ENCODE assay signal across 8 cellular contexts in the genomic region with DNA sequence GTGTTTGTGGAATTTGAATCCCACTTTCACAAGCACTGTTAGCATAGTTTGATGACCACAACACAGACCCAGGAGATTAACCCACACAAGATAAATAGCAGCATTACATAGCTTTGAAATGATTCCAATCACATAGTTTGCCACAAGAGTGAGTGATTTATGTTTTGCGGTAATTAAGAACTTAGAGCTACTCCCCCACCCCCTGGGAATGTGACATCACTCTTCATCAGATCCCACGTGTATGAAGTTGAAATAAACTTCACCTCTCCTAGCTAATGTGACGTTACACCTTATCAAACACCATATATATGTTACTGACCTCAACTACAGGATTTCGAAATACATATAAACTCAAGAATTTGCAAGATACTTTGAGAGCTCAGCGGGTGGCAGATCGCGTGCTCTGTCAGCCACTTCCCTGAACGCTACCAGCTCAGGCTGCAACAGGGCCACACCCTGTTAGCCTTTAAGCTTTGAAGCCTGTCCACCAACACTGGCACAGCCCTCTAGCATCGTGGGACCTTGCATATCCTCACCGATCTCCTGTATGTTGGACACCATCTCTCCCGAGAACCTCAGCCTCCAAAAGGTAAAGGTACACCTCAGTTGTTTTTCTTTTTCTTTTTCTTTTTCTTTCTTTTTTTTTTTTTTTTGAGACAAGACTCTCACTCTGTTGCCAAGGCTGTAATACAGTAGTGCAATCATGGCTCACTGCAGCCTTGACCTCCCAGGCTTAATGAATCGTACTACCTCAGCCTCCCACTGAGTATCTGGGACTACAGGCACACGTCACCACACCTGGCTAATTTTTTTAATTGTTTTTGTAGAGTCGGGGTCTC. TPM values are rescaled to one million over a fixed set of nuclear protein-coding genes. Genes with fewer than 3 reads are reported as not detected.
DNase-seq lines count a peak whose midpoint lies in the region; ATAC-seq, FAIRE-seq and TF ChIP-seq lines count a peak whose summit lies in the region.

No MANE protein-coding gene starts in this region.

- H3K9me2 ChIP-seq in OCI-LY7 (ENCODE audit: insufficient read depth, low read length): no peaks in the 10 kb centered on the region

- H3K9me3 ChIP-seq in OCI-LY7 (ENCODE audit: low read length) (no peaks in the 10 kb centered on the region), H1 (ENCODE audit: insufficient read depth in 2 of 2, low read depth in 1 of 2, low read length in 1 of 2) (no peaks in the 10 kb centered on the region)

- H3K14ac ChIP-seq in H1 (ENCODE audit: insufficient read length): no peak overlapping the region

- H4K5ac ChIP-seq in H1 (ENCODE audit: insufficient read length, low read depth, low read length): peak overlapping the region; percentile 6

- no peak overlapping the region for H3K4ac ChIP-seq in H1 (replicated peaks; ENCODE audit: insufficient read length, low read depth, low read length)

- TF ChIP-seq POLR2A in H1 (IDR thresholded peaks at IDR 0.05; ENCODE audit: control extremely low read depth in 1 of 2, low read depth in 2 of 2, low read length in 2 of 2): no peak

- H2AK5ac ChIP-seq in H1 (ENCODE audit: low read depth, low read length): no peak overlapping the region

- H2BK15ac ChIP-seq in H1 (ENCODE audit: low read length): no peak overlapping the region

- H3K27me3 ChIP-seq in H1 (replicated peaks in 1 of 4; ENCODE audit: control insufficient read depth in 3 of 4, extremely low read depth in 1 of 4, insufficient read depth in 3 of 4, low read length in 3 of 4): no peaks in the 10 kb centered on the region

- CTCF ChIA-PET in OCI-LY7 (lab: Charles Lee; ENCODE audit: unreplicated experiment) (no interaction called here), H1 (lab: Charles Lee; ENCODE audit: partially characterized antibody) (interaction anchor here (0.6 to 1.6 kb wide), 2 partner anchors 45 to 236 kb away, joined by 3 to 4 read pairs; no protein-coding TSS in a partner anchor)

- peaks cover 23% of the 10 kb centered on the region for H3K79me2 ChIP-seq in OCI-LY7 (ENCODE audit: insufficient read depth, low read depth, low read length)
- peaks cover 5 to 26% of the 10 kb centered on the region in 2 experiments for H3K79me2 ChIP-seq in H1 (ENCODE audit: control insufficient read depth in 1 of 2, insufficient read depth in 2 of 2, low read length in 2 of 2)

- peaks cover 15% of the 10 kb centered on the region for H3K27me3 Mint-ChIP-seq in activated T-cell treated with anti-CD3 and anti-CD28 coated beads, Interleukin-2, amount 50 U/mL, for 24 hours

- no peak overlapping the region for H2BK120ac ChIP-seq in H1 (replicated peaks; ENCODE audit: low read depth, low read length)

- no peak overlapping the region for H4K91ac ChIP-seq in H1 (replicated peaks; ENCODE audit: insufficient read length, low read length)

- no peak for TF ChIP-seq RAD21 in H1 (IDR thresholded peaks at IDR 0.05 in 1 of 2, conservative IDR thresholded peaks at IDR 0.05 in 1 of 2; ENCODE audit: low read depth in 2 of 2, low read length in 2 of 2)

- peaks cover 12% of the 10 kb centered on the region for H3K36me3 Mint-ChIP-seq in activated T-cell treated with anti-CD3 and anti-CD28 coated beads, Interleukin-2, amount 50 U/mL, for 24 hours (ENCODE audit: low read depth)

- H3K56ac ChIP-seq in H1 (replicated peaks; ENCODE audit: insufficient read length, low read depth, low read length): no peak overlapping the region

- no peak overlapping the region for H2BK20ac ChIP-seq in H1 (ENCODE audit: low read length)

- TF ChIP-seq CTCF in OCI-LY7 (conservative IDR thresholded peaks at IDR 0.05; ENCODE audit: low read length) (no peak), H1 (IDR thresholded peaks at IDR 0.05; ENCODE audit: control extremely low read depth in 1 of 3, insufficient read depth in 1 of 3, low read depth in 1 of 3, low read length in 3 of 3) (no peak), GM20000 (IDR thresholded peaks at IDR 0.05; ENCODE audit: extremely low read depth, missing control alignments) (no peak)

- no TSS peak for BruUV-seq in OCI-LY7 (replicated peaks; lab: Mats Ljungman, UMichigan)

- intact Hi-C loops in OCI-LY7 (cut with micrococcal nuclease; ENCODE audit: unreplicated experiment): loop anchor here (5.0 kb wide), 2 partner anchors 609 to 1761 kb away; partner anchors contain the start of genes HNRNPK, RMI1 and TUT7

- H3K27ac ChIP-seq in OCI-LY7 (ENCODE audit: low read depth, low read length, poor library complexity, severe bottlenecking): no peak overlapping the region
- no peak overlapping the region for H3K27ac ChIP-seq in H1 (ENCODE audit: low read depth, low read length)

- DNase-seq in activated T-cell treated with anti-CD3 and anti-CD28 coated beads, Interleukin-2, amount 50 U/mL, for 24 hours: no peak
- no peak for DNase-seq in activated T-cell treated with anti-CD3 and anti-CD28 coated beads, Interleukin-2, amount 50 U/mL, for 48 hours
- DNase-seq in OCI-LY7 (ENCODE audit: low spot score) (no peak), H1 (ENCODE audit: low read depth in 1 of 2, low spot score in 2 of 2) (no peak), renal cortical epithelial cell (ENCODE audit: low read depth) (peak; percentile 86), NCI-H1694 treated with DMSO at 0.1 percent for 48 hours (lab: John Stamatoyannopoulos, UW) (no peak), GM20000 (ENCODE audit: low spot score) (no peak)

- H4K8ac ChIP-seq in H1 (ENCODE audit: extremely low read depth, insufficient read depth, low read length): no peak overlapping the region

- no peak for TF ChIP-seq EP300 in H1 (IDR thresholded peaks at IDR 0.05; ENCODE audit: borderline replicate concordance in 1 of 2, low read depth in 2 of 2, low read length in 2 of 2)

- 49% methylated on average over 14 of the region's 14 CpGs; no CpG with 5 or more reads in 1 of the 2 experiments for WGBS in H1 (ENCODE audit: extremely low coverage in 1 of 2, insufficient coverage in 1 of 2, insufficient read length in 1 of 2, insufficient replicate concordance in 2 of 2, low coverage in 1 of 2, low lambda C conversion rate in 2 of 2, missing lambda C conversion rate in 1 of 2), 2 experiments

- H3K4me1 Mint-ChIP-seq in activated T-cell treated with anti-CD3 and anti-CD28 coated beads, Interleukin-2, amount 50 U/mL, for 24 hours (ENCODE audit: low read depth): peaks cover 33% of the 10 kb centered on the region

- no peak overlapping the region for H2BK5ac ChIP-seq in H1 (ENCODE audit: low read depth, low read length)

- ATAC-seq in esophagus mucosa: no peak

- no peak overlapping the region for H3K23ac ChIP-seq in H1 (ENCODE audit: insufficient read length)

- no peak overlapping the region for H3K18ac ChIP-seq in H1 (ENCODE audit: extremely low read depth, low read length)

- H3K79me1 ChIP-seq in H1 (ENCODE audit: low read depth, low read length): peaks cover 3% of the 10 kb centered on the region; the same call in 1 of the 2 replicates

- H3K27ac Mint-ChIP-seq in activated T-cell treated with anti-CD3 and anti-CD28 coated beads, Interleukin-2, amount 50 U/mL, for 24 hours: peak overlapping the region; percentile 76

- POLR2A ChIA-PET in OCI-LY7 (lab: Charles Lee) (interaction anchor here (0.7 to 1.0 kb wide), 2 partner anchors 43 to 45 kb away, joined by 3 read pairs; no protein-coding TSS in a partner anchor), H1 (lab: Charles Lee; ENCODE audit: partially characterized antibody) (interaction anchor here (1.2 kb wide), 1 partner anchor 20 kb away, joined by 4 read pairs; no protein-coding TSS in a partner anchor)

- H3K4me1 ChIP-seq in OCI-LY7 (ENCODE audit: insufficient read depth, low read length, poor library complexity, severe bottlenecking) (peaks cover 10% of the 10 kb centered on the region), H1 (replicated peaks in 1 of 4; ENCODE audit: control insufficient read depth in 3 of 4, insufficient read depth in 4 of 4, low read length in 3 of 4) (peaks cover 0 to 14% (median 6%) of the 10 kb centered on the region in 4 experiments)

- H3K4me3 ChIP-seq in OCI-LY7 (ENCODE audit: low read depth, low read length, poor library complexity, severe bottlenecking) (no peak overlapping the region), H1 (ENCODE audit: extremely low read depth in 1 of 4, insufficient read depth in 2 of 4, low read depth in 3 of 4, low read length in 4 of 4) (peak overlapping the region in 2 of 4 experiments; percentile 9 to 69; a peak in 3 of 8 replicates)

- H4K20me1 ChIP-seq in OCI-LY7 (ENCODE audit: insufficient read depth, low read length): peaks cover 13% of the 10 kb centered on the region
- peaks cover 1 to 7% of the 10 kb centered on the region in 2 experiments for H4K20me1 ChIP-seq in H1 (replicated peaks in 1 of 2; ENCODE audit: control insufficient read depth in 1 of 2, insufficient read depth in 2 of 2, low read length in 2 of 2)

- FAIRE-seq in H1 (lab: Jason Lieb, UNC): no peak

- H3K9ac ChIP-seq in H1 (replicated peaks in 1 of 4; ENCODE audit: extremely low read depth in 1 of 4, low read depth in 3 of 4, low read length in 3 of 4): no peak overlapping the region

- peak overlapping the region; percentile 32 for H3K4me3 Mint-ChIP-seq in activated T-cell treated with anti-CD3 and anti-CD28 coated beads, Interleukin-2, amount 50 U/mL, for 24 hours

- H3K4me2 ChIP-seq in OCI-LY7 (ENCODE audit: low read length) (no peak overlapping the region), H1 (ENCODE audit: insufficient read depth in 1 of 2, low read depth in 2 of 2, low read length in 2 of 2) (peak overlapping the region; percentile 45 to 78)

- peaks cover 5% of the 10 kb centered on the region; the same call in 1 of the 2 replicates for H3K23me2 ChIP-seq in H1 (ENCODE audit: low read depth, low read length)

- H2AFZ ChIP-seq in OCI-LY7 (ENCODE audit: low read length) (peak overlapping the region; percentile 83; the same call in 1 of the 2 replicates), H1 (ENCODE audit: low read length) (peak overlapping the region; percentile 86; the same call in 1 of the 2 replicates)

- H3K9me3 Mint-ChIP-seq in activated T-cell treated with anti-CD3 and anti-CD28 coated beads, Interleukin-2, amount 50 U/mL, for 24 hours: no peaks in the 10 kb centered on the region

- H2BK12ac ChIP-seq in H1 (ENCODE audit: low read depth, low read length): no peak overlapping the region

- no peaks in the 10 kb centered on the region for H3K36me3 ChIP-seq in OCI-LY7 (ENCODE audit: insufficient read depth, low read length)
- H3K36me3 ChIP-seq in H1 (ENCODE audit: control insufficient read depth in 2 of 4, insufficient read depth in 4 of 4, low read length in 3 of 4): no peaks in the 10 kb centered on the region

RNA-seq across cellular contexts. Expression of gene AGTPBP1, which starts 1.8 kb away (rescaled TPM):
- total RNA-seq in OCI-LY7 (2014; rRNA removed; shearing (Covaris generic)): 24.2 and 31.0 TPM in 2 replicates
- total RNA-seq in OCI-LY7 (2022): 37.2 and 45.8 TPM in 2 replicates
- total RNA-seq in H1 (2021; fragmentation: NEBNext Ultra II Directional; extraction: Animal tissue kit (Norgen Biotek cat#: 25700)): 56.8 and 65.2 TPM in 2 replicates
- 10.0 and 13.4 TPM in 2 replicates for polyA plus RNA-seq in H1 (2011; rRNA removed)
- polyA plus RNA-seq in H1 (2011; cell fraction: cytosol; rRNA removed): 21.5 TPM
- 7.0 TPM for polyA plus RNA-seq in H1 (2011; cell fraction: nucleus; rRNA removed)
- 18.9 to 31.0 TPM (median 23.8 TPM) in 4 replicates for polyA plus RNA-seq in H1 (2012, experiment 1 of 2)
- polyA plus RNA-seq in H1 (2012, experiment 2 of 2): 1.2 TPM
- 23.4 TPM for polyA plus RNA-seq in H1 (2013, experiment 1 of 2)
- 23.1 TPM for polyA plus RNA-seq in H1 (2013, experiment 2 of 2)
- polyA minus RNA-seq in H1 (2011; rRNA and poly(A)+ RNA removed): 34.2 and 52.0 TPM in 2 replicates
- polyA minus RNA-seq in H1 (2011; cell fraction: cytosol; rRNA and poly(A)+ RNA removed): 20.0 TPM
- polyA minus RNA-seq in H1 (2011; cell fraction: nucleus; rRNA and poly(A)+ RNA removed): 41.8 TPM
- total RNA-seq in renal cortical epithelial cell: 37.9 and 47.8 TPM in 2 replicates
- total RNA-seq in esophagus mucosa: 10.3 TPM
